ENCODE assay signal across 1 cellular context in genomic region chr15:74775894-74776293, GRCh38.
A peak's percentile ranks its signal among the peaks of the same experiment; 100 is the strongest.
TF ChIP-seq lines count a peak whose summit lies in the region.

No MANE protein-coding gene starts in this region.

TF ChIP-seq in HEK293T, 16 proteins besides CTCF, POLR2A, EP300 and RAD21:
- TF ChIP-seq ZNF384 (IDR thresholded peaks at IDR 0.05) (no peak), FOXM1 (IDR thresholded peaks at IDR 0.05; ENCODE audit: borderline replicate concordance) (0 out of 2 replicates have a peak, but pooled peaks have one; percentile 3)
